5 cellular contexts compared by ENCODE assay signal in the genomic region with DNA sequence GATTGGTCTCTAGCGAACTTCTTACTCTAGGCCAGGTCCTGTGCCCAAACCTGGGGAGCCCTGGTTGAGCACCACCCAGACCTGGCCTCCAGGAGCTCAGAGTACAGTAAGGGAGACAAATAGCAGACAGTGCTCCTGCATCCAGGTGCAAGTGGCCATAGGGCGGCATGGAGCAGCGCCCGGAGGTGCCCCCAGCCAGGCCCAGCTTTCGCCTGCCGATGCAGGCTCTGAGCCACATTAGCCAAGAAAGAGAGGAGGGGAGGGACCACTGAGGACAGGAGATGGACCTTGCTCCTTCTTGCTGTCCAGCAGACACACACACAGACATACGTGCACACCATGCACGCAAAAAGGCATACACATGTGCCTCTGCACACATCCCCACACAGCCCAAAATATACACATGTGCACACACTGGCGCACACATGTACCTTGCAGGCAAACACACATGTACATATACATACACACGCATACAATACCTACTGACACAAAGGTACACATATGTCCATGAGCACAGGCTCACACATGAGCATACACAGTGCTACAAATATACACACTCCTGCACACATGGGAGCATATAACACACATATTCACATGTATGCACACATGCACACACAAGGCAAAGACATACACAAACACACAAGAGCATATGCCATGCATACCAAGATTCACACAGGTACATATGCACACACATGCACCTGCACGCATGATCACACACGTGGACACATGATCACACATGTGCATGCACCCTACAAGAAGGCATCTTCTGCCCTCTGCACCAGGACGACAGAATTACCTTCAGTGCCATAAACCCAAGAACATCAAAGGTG.
"Had no signal": no experiment of that assay in that cellular context is flagged by ENCODE, and none has a peak within 500 bp of the region (broad histone marks: within the 10 kb centered on the region; RNA-seq: fewer than 3 reads in every experiment).

No MANE protein-coding gene starts in this region.

- H3K36me3 ChIP-seq: uterus had no signal

- H3K27ac ChIP-seq: uterus, VCaP had no signal

- H3K36me3 Mint-ChIP-seq: activated naive CD4-positive, alpha-beta T cell treated with anti-CD3 and anti-CD28 coated beads, Interleukin-2, amount 50 U/mL, for 24 hours; stimulated activated memory B cell treated with anti-CD40 and anti-IgM and Interleukin-4, amounts not matched to agents 10 μg/mL and 1 μg/mL and 100 μg/mL, for 72 hours had no signal

- H3K9me3 ChIP-seq: uterus had no signal

- H3K4me3 Mint-ChIP-seq: activated naive CD4-positive, alpha-beta T cell treated with anti-CD3 and anti-CD28 coated beads, Interleukin-2, amount 50 U/mL, for 24 hours; nephron progenitor cell; stimulated activated memory B cell treated with anti-CD40 and anti-IgM and Interleukin-4, amounts not matched to agents 10 μg/mL and 1 μg/mL and 100 μg/mL, for 72 hours had no signal

- ATAC-seq: stimulated activated memory B cell treated with anti-CD40 and anti-IgM and Interleukin-4, amounts not matched to agents 10 μg/mL and 1 μg/mL and 100 μg/mL, for 72 hours had no signal

- H3K9me3 Mint-ChIP-seq: activated naive CD4-positive, alpha-beta T cell treated with anti-CD3 and anti-CD28 coated beads, Interleukin-2, amount 50 U/mL, for 24 hours; nephron progenitor cell; stimulated activated memory B cell treated with anti-CD40 and anti-IgM and Interleukin-4, amounts not matched to agents 10 μg/mL and 1 μg/mL and 100 μg/mL, for 72 hours had no signal

- H3K4me3 ChIP-seq: uterus had no signal

- H3K4me1 Mint-ChIP-seq: activated naive CD4-positive, alpha-beta T cell treated with anti-CD3 and anti-CD28 coated beads, Interleukin-2, amount 50 U/mL, for 24 hours had no signal

- H3K27me3 ChIP-seq: uterus had no signal

- H3K4me1 ChIP-seq: uterus had no signal

- H3K27ac Mint-ChIP-seq: activated naive CD4-positive, alpha-beta T cell treated with anti-CD3 and anti-CD28 coated beads, Interleukin-2, amount 50 U/mL, for 24 hours; nephron progenitor cell; stimulated activated memory B cell treated with anti-CD40 and anti-IgM and Interleukin-4, amounts not matched to agents 10 μg/mL and 1 μg/mL and 100 μg/mL, for 72 hours had no signal
